9 cellular contexts compared by ENCODE assay signal in genomic region chr15:98954411-98954810, GRCh38. TPM values are rescaled to one million over a fixed set of nuclear protein-coding genes. Genes with fewer than 3 reads are reported as not detected.
DNase-seq lines count a peak whose midpoint lies in the region; ATAC-seq and TF ChIP-seq lines count a peak whose summit lies in the region.
"Had no signal": no experiment of that assay in that cellular context is flagged by ENCODE, and none has a peak within 500 bp of the region (broad histone marks: within the 10 kb centered on the region; RNA-seq: fewer than 3 reads in every experiment).

No MANE protein-coding gene starts in this region.

- no peaks in the 10 kb centered on the region for H3K27me3 ChIP-seq in DND-41 (ENCODE audit: insufficient read depth, low read length, poor library complexity)

- peaks cover 86% of the 10 kb centered on the region for H3K4me1 ChIP-seq in DND-41 (ENCODE audit: insufficient read depth, low read length)

- no peaks in the 10 kb centered on the region for H3K9me3 ChIP-seq in DND-41 (ENCODE audit: insufficient read depth, low read length, severe bottlenecking)

- H2AFZ ChIP-seq in DND-41 (ENCODE audit: low read depth, low read length): no peak overlapping the region

- intact Hi-C loops in Right ventricle myocardium superior (cut with DNase I): loop anchor here (5.0 kb wide), 1 partner anchor 103 kb away; no protein-coding TSS in a partner anchor

- DNase-seq in DND-41 (peak; percentile 77), UCSD-AML1 (lab: John Stamatoyannopoulos, UW; ENCODE audit: unreplicated experiment) (peak; percentile 16), Right ventricle myocardium superior (peak; percentile 87), retinal pigment epithelial cell (ENCODE audit: low read depth) (peak; percentile 86), NCI-H2171 treated with DMSO at 0.1 percent for 48 hours (lab: John Stamatoyannopoulos, UW) (no peak)
- DNase-seq in NK-92 treated with Interleukin-12 subunit alpha and Interleukin-12 subunit beta, amount 100 ng/mL, for 24 hours (lab: John Stamatoyannopoulos, UW): no peak

- H3K9ac ChIP-seq in DND-41 (ENCODE audit: low read depth, low read length): peak overlapping the region; percentile 61

- peak overlapping the region; percentile 66 for H3K4me2 ChIP-seq in DND-41 (ENCODE audit: insufficient read depth, low read length)

- H3K79me2 ChIP-seq in DND-41 (ENCODE audit: insufficient read depth, low read length): peaks cover 52% of the 10 kb centered on the region

- ATAC-seq in DND-41 (ENCODE audit: insufficient read depth, low read depth) (peak; percentile 30), Right ventricle myocardium superior (ENCODE audit: poor library complexity) (peak; percentile 85), esophagus mucosa (no peak), HG03025 (IDR thresholded peaks at IDR 0.05; ENCODE audit: low FRiP score, unreplicated experiment) (no peak)

- peak overlapping the region; percentile 91 for H3K27ac ChIP-seq in DND-41 (ENCODE audit: low read length)

- TF ChIP-seq CTCF in DND-41 (IDR thresholded peaks at IDR 0.05; ENCODE audit: borderline replicate concordance, extremely low read depth, low read length, poor library complexity, severe bottlenecking): no peak
- TF ChIP-seq CTCF in retinal pigment epithelial cell (conservative IDR thresholded peaks at IDR 0.05; ENCODE audit: low read depth, low read length): no peak

- H3K36me3 ChIP-seq in DND-41 (ENCODE audit: insufficient read depth, low read length): peaks cover 43% of the 10 kb centered on the region

- H3K4me3 ChIP-seq in DND-41 (ENCODE audit: low read depth in 1 of 2, low read length in 2 of 2) (peak overlapping the region in 1 of 2 experiments; percentile 48; a peak in 2 of 4 replicates), retinal pigment epithelial cell (ENCODE audit: low read length) (no peak overlapping the region)

- no peaks in the 10 kb centered on the region for H4K20me1 ChIP-seq in DND-41 (ENCODE audit: insufficient read depth, low read length)

RNA-seq across cellular contexts. Expression of gene PGPEP1L, which starts 53.2 kb away (rescaled TPM):
- total RNA-seq in Right ventricle myocardium superior: 0.38 TPM
- not detected for total RNA-seq in esophagus mucosa
- total RNA-seq: pulmonary artery endothelial cell had no signal

Comparison
In these comparisons a context has a peak if more than half of its experiments do, and no peak if none do; other contexts are left out.
1. ATAC-seq: peak in DND-41 (single experiment) and Right ventricle myocardium superior (single experiment); none in esophagus mucosa (single experiment) and HG03025 (single experiment).
2. DNase-seq: peak in DND-41 (single experiment), UCSD-AML1 (single experiment), Right ventricle myocardium superior (single experiment) and retinal pigment epithelial cell (single experiment); none in NCI-H2171 treated with DMSO at 0.1 percent for 48 hours (single experiment) and NK-92 treated with Interleukin-12 subunit alpha and Interleukin-12 subunit beta, amount 100 ng/mL, for 24 hours (single experiment).